15 cellular contexts compared by ENCODE assay signal in the genomic region with DNA sequence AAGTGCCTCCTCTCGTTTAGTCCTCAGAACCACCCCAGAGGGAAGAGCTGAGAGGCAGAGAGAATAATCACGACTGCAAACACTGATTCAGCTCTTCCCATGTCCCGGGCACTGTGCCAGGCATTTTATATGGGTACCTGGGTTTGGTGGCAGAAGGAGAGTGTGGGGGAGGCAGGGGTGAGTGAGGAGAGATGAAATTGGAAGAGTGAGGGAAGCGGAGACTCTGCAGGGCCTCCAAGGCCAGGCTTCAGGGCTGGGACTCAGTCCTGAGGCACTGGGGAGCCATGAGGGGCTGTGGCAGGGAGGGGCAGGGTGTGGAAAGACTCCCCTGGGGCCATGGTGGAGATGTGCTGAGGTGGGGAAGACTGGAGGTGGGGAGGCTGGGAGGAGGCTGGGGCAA. TPM values are rescaled to one million over a fixed set of nuclear protein-coding genes. Genes with fewer than 3 reads are reported as not detected.
A peak's percentile ranks its signal among the peaks of the same experiment; 100 is the strongest.
DNase-seq lines count a peak whose midpoint lies in the region; ATAC-seq and TF ChIP-seq lines count a peak whose summit lies in the region.
"Had no signal": no experiment of that assay in that cellular context is flagged by ENCODE, and none has a peak within 500 bp of the region (broad histone marks: within the 10 kb centered on the region; RNA-seq: fewer than 3 reads in every experiment).

No MANE protein-coding gene starts in this region.

- no peaks in the 10 kb centered on the region for H3K79me2 ChIP-seq in Karpas-422 (ENCODE audit: low read length)

- DNase-seq in DMS79 (lab: John Stamatoyannopoulos, UW) (peak; percentile 92), NCI-H187 treated with DMSO at 0.1 percent for 48 hours (lab: John Stamatoyannopoulos, UW) (peak; percentile 91), Karpas-422 (no peak), ACHN (no peak)
- DNase-seq: central memory CD4-positive, alpha-beta T cell; spleen; stimulated activated naive CD4-positive, alpha-beta T cell treated with Interleukin-2 at 50 U/mL for 16 hours had no signal

- H4K20me1 ChIP-seq in Karpas-422 (ENCODE audit: insufficient read depth, low read depth, low read length), result no peaks in the 10 kb centered on the region

- no peak overlapping the region for H3K4me2 ChIP-seq in Karpas-422 (ENCODE audit: low read depth, low read length, poor library complexity, severe bottlenecking)

- H3K9me3 ChIP-seq in Karpas-422 (ENCODE audit: low read length), result no peaks in the 10 kb centered on the region
- H3K9me3 ChIP-seq: gastroesophageal sphincter, HAP-1, spleen had no signal

- peak overlapping the region; percentile 62 for H3K27ac ChIP-seq in VCaP
- H3K27ac ChIP-seq in Karpas-422 (ENCODE audit: low read length), result no peak overlapping the region
- H3K27ac ChIP-seq: gastroesophageal sphincter, HL-60, spleen had no signal

- ATAC-seq in HG03439 (IDR thresholded peaks at IDR 0.05; ENCODE audit: unreplicated experiment) (no peak), GM21390 (IDR thresholded peaks at IDR 0.05; ENCODE audit: unreplicated experiment) (no peak)
- ATAC-seq: gastroesophageal sphincter had no signal

- H3K4me1 Mint-ChIP-seq in nephron, result peaks cover 17% of the 10 kb centered on the region

- no peaks in the 10 kb centered on the region for H3K9me2 ChIP-seq in Karpas-422 (replicated peaks; ENCODE audit: insufficient read depth, low read length)

- H3K4me3 ChIP-seq in Karpas-422 (ENCODE audit: low read length), result no peak overlapping the region
- H3K4me3 ChIP-seq: gastroesophageal sphincter, HAP-1, spleen had no signal

- TF ChIP-seq CTCF in VCaP (conservative IDR thresholded peaks at IDR 0.05) (no peak), nephron (IDR thresholded peaks at IDR 0.05; ENCODE audit: unreplicated experiment in 3 of 3) (no peak)

- peak overlapping the region; percentile 28 to 82 (median 53) for H3K27ac Mint-ChIP-seq in nephron

- H3K9me3 Mint-ChIP-seq in nephron, result no peaks in the 10 kb centered on the region

- H2AFZ ChIP-seq in Karpas-422 (ENCODE audit: low read length), result no peak overlapping the region

- no peak overlapping the region for H3K4me3 Mint-ChIP-seq in nephron

- peaks cover 3% of the 10 kb centered on the region for H3K27me3 Mint-ChIP-seq in nephron (ENCODE audit: low read depth)

- H3K36me3 ChIP-seq in Karpas-422 (ENCODE audit: insufficient read depth, low read length), result no peaks in the 10 kb centered on the region
- H3K36me3 ChIP-seq: gastroesophageal sphincter, HAP-1, spleen had no signal

- in situ Hi-C loops in ACHN (cut with HindIII; ENCODE audit: low pct_ligation_motif_present, low pct_unique_long_range_greater_than_20kb, low sequenced_read_pairs), result no loop called here

- no peaks in the 10 kb centered on the region for H3K4me1 ChIP-seq in Karpas-422 (ENCODE audit: low read length)
- H3K4me1 ChIP-seq: gastroesophageal sphincter, HAP-1 had no signal

- H3K27me3 ChIP-seq in Karpas-422 (ENCODE audit: low read length), result no peaks in the 10 kb centered on the region
- H3K27me3 ChIP-seq: gastroesophageal sphincter, spleen had no signal

- no peaks in the 10 kb centered on the region for H3K36me3 Mint-ChIP-seq in nephron (ENCODE audit: low read depth)

- H3K9ac ChIP-seq in Karpas-422 (ENCODE audit: low read length), result no peak overlapping the region

RNA-seq across cellular contexts. Expression of a gene that starts 8.7 kb away (rescaled TPM):
- not detected in 2 replicates for total RNA-seq in Karpas-422 (2014; rRNA removed; shearing (Covaris generic); ENCODE audit: low replicate concordance)
- total RNA-seq: gastroesophageal sphincter, mononuclear cell, spleen had no signal

RNA-seq across cellular contexts. Expression of a gene that starts 9.2 kb away (rescaled TPM):
- 7.8 and 10.4 TPM in 2 replicates for total RNA-seq in Karpas-422 (2014; rRNA removed; shearing (Covaris generic); ENCODE audit: low replicate concordance)

RNA-seq across cellular contexts. Expression of a gene that starts 18.4 kb away (rescaled TPM):
- total RNA-seq in Karpas-422 (2014; rRNA removed; shearing (Covaris generic); ENCODE audit: low replicate concordance), result 39.5 and 53.7 TPM in 2 replicates

RNA-seq across cellular contexts. Expression of a gene that starts 20.6 kb away (rescaled TPM):
- total RNA-seq in Karpas-422 (2014; rRNA removed; shearing (Covaris generic); ENCODE audit: low replicate concordance), result not detected in 2 replicates

RNA-seq across cellular contexts. Expression of a gene that starts 47.6 kb away (rescaled TPM):
- 64.7 and 77.3 TPM in 2 replicates for total RNA-seq in Karpas-422 (2014; rRNA removed; shearing (Covaris generic); ENCODE audit: low replicate concordance)

Comparison
In these comparisons a context has a peak if more than half of its experiments do, and no peak if none do; other contexts are left out.
1. DNase-seq: peak in DMS79 (single experiment) and NCI-H187 treated with DMSO at 0.1 percent for 48 hours (single experiment); none in Karpas-422 (single experiment) and ACHN (single experiment).